ENCODE assay signal across 9 cellular contexts in genomic region chr20:328596-329324, GRCh38.
DNase-seq lines count a peak whose midpoint lies in the region; ATAC-seq lines count a peak whose summit lies in the region.
"Had no signal": no experiment of that assay in that cellular context is flagged by ENCODE, and none has a peak within 500 bp of the region (broad histone marks: within the 10 kb centered on the region; RNA-seq: fewer than 3 reads in every experiment).

No MANE protein-coding gene starts in this region.

- H3K9ac ChIP-seq in stomach smooth muscle (ENCODE audit: low read length in 2 of 2) = no peak overlapping the region

- H3K27ac ChIP-seq in stomach smooth muscle (ENCODE audit: low read length) = peak overlapping the region; percentile 24

- H3K27ac Mint-ChIP-seq in activated naive CD4-positive, alpha-beta T cell treated with anti-CD3 and anti-CD28 coated beads, Interleukin-2, amount 10 ng/mL, durations not matched to agents 7 days and 5 days = peak overlapping the region; percentile 29

- H3K9me3 ChIP-seq in stomach smooth muscle (ENCODE audit: control insufficient read depth in 2 of 2, low read length in 2 of 2) = no peaks in the 10 kb centered on the region

- H3K27me3 ChIP-seq in stomach smooth muscle (ENCODE audit: control insufficient read depth in 1 of 2, insufficient read depth in 2 of 2, low read length in 2 of 2) = no peaks in the 10 kb centered on the region

- H3K27me3 Mint-ChIP-seq in activated naive CD4-positive, alpha-beta T cell treated with anti-CD3 and anti-CD28 coated beads, Interleukin-2, amount 10 ng/mL, durations not matched to agents 7 days and 5 days = peaks cover 26% of the 10 kb centered on the region

- H3K4me3 Mint-ChIP-seq in activated naive CD4-positive, alpha-beta T cell treated with anti-CD3 and anti-CD28 coated beads, Interleukin-2, amount 10 ng/mL, durations not matched to agents 7 days and 5 days = peak overlapping the region; percentile 47

- peaks cover 36% of the 10 kb centered on the region for H3K4me1 ChIP-seq in stomach smooth muscle (ENCODE audit: control insufficient read depth, insufficient read depth, low read length)

- peaks cover 1 to 2% of the 10 kb centered on the region in 2 donors for H3K36me3 ChIP-seq in stomach smooth muscle (ENCODE audit: control insufficient read depth in 2 of 2, insufficient read depth in 2 of 2, low read length in 2 of 2)

- CTCF ChIA-PET in activated naive CD4-positive, alpha-beta T cell treated with anti-CD3 and anti-CD28 coated beads, Interleukin-2, amount 10 ng/mL, durations not matched to agents 7 days and 5 days (lab: Charles Lee) = interaction anchor here (3.3 to 6.2 kb wide), 2 partner anchors 17 to 20 kb away, joined by 13 to 34 read pairs; partner anchors contain the start of gene NRSN2

- H3K9me3 Mint-ChIP-seq in activated naive CD4-positive, alpha-beta T cell treated with anti-CD3 and anti-CD28 coated beads, Interleukin-2, amount 10 ng/mL, durations not matched to agents 7 days and 5 days = no peaks in the 10 kb centered on the region

- ATAC-seq in GM21423 (IDR thresholded peaks at IDR 0.05; ENCODE audit: unreplicated experiment) = no peak
- ATAC-seq: activated CD4-positive, CD25-positive, alpha-beta regulatory T cell treated with anti-CD3 and anti-CD28 coated beads, Interleukin-2, amount 50 U/mL, for 24 hours had no signal

- peaks cover 2% of the 10 kb centered on the region for H3K36me3 Mint-ChIP-seq in activated naive CD4-positive, alpha-beta T cell treated with anti-CD3 and anti-CD28 coated beads, Interleukin-2, amount 10 ng/mL, durations not matched to agents 7 days and 5 days

- peaks cover 43% of the 10 kb centered on the region for H3K4me1 Mint-ChIP-seq in activated naive CD4-positive, alpha-beta T cell treated with anti-CD3 and anti-CD28 coated beads, Interleukin-2, amount 10 ng/mL, durations not matched to agents 7 days and 5 days

- peak overlapping the region in 1 of 2 donors; percentile 15 for H3K4me3 ChIP-seq in stomach smooth muscle (ENCODE audit: low read length in 2 of 2)

- DNase-seq in activated naive CD4-positive, alpha-beta T cell treated with anti-CD3 and anti-CD28 coated beads, Interleukin-2, amount 10 ng/mL, durations not matched to agents 7 days and 5 days = no peak
- DNase-seq in activated naive CD4-positive, alpha-beta T cell treated with Interleukin-2 at 50 U/mL for 16 hours = no peak
- peak; percentile 29 to 31 for DNase-seq in activated T-cell treated with anti-CD3 and anti-CD28 coated beads, Interleukin-2, amount 50 U/mL, for 48 hours
- peak; percentile 43 for DNase-seq in glomerular visceral epithelial cell (ENCODE audit: extremely low spot score)
- no peak for DNase-seq in stimulated activated CD4-positive, alpha-beta T cell treated with anti-CD3 and anti-CD28 coated beads, Interleukin-4, amount 100 ng/mL, for 1 hour
- no peak for DNase-seq in NCI-H2171 treated with DMSO at 0.1 percent for 48 hours (lab: John Stamatoyannopoulos, UW)

Comparison
In these comparisons a context has a peak if more than half of its experiments do, and no peak if none do; other contexts are left out.
1. DNase-seq: peak in activated T-cell treated with anti-CD3 and anti-CD28 coated beads, Interleukin-2, amount 50 U/mL, for 48 hours (2 of 2) and glomerular visceral epithelial cell (single experiment); none in activated naive CD4-positive, alpha-beta T cell treated with anti-CD3 and anti-CD28 coated beads, Interleukin-2, amount 10 ng/mL, durations not matched to agents 7 days and 5 days (single experiment), activated naive CD4-positive, alpha-beta T cell treated with Interleukin-2 at 50 U/mL for 16 hours (single experiment), stimulated activated CD4-positive, alpha-beta T cell treated with anti-CD3 and anti-CD28 coated beads, Interleukin-4, amount 100 ng/mL, for 1 hour (single experiment) and NCI-H2171 treated with DMSO at 0.1 percent for 48 hours (single experiment).